Comparison of ENCODE assay signal across 17 cellular contexts in the genomic region with DNA sequence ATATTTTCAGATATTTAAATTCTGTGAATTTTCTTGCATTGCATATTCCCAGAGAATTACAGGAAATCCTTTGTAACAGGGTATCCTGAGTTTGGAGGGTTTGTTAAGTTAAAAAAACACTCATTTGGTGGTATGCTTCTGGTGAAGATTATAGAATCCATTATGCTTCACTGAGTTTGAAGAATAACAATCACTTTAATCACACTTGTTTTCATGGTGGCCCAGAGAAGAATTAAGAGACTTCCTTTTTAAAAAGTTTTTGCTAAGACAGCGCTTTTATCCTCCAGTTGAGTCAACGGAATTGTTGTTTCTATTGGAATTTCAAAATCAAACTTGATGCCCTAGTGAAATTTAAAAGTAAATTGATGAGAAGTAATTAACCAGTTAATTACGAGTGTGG.
"Had no signal": no experiment of that assay in that cellular context is flagged by ENCODE, and none has a peak within 500 bp of the region (broad histone marks: within the 10 kb centered on the region; RNA-seq: fewer than 3 reads in every experiment).

No MANE protein-coding gene starts in this region.

- H3K4me1 Mint-ChIP-seq: activated naive CD4-positive, alpha-beta T cell treated with anti-CD3 and anti-CD28 coated beads, Interleukin-2, amount 50 U/mL, for 24 hours; activated T-helper 17 cell treated with anti-CD3 and anti-CD28 coated beads, Interleukin-2, amount 50 U/mL, for 72 hours; naive thymus-derived CD4-positive, alpha-beta T cell had no signal

- H3K9me3 ChIP-seq: adrenal gland, neutrophil, tibial nerve had no signal

- H3K4me3 Mint-ChIP-seq: activated naive CD4-positive, alpha-beta T cell treated with anti-CD3 and anti-CD28 coated beads, Interleukin-2, amount 50 U/mL, for 24 hours; activated T-helper 17 cell treated with anti-CD3 and anti-CD28 coated beads, Interleukin-2, amount 50 U/mL, for 72 hours; naive thymus-derived CD4-positive, alpha-beta T cell had no signal

- H3K27ac ChIP-seq: adrenal gland, cardiac muscle cell, foreskin keratinocyte, neutrophil had no signal

- H3K27ac Mint-ChIP-seq: activated naive CD4-positive, alpha-beta T cell treated with anti-CD3 and anti-CD28 coated beads, Interleukin-2, amount 50 U/mL, for 24 hours; activated T-helper 17 cell treated with anti-CD3 and anti-CD28 coated beads, Interleukin-2, amount 50 U/mL, for 72 hours; naive thymus-derived CD4-positive, alpha-beta T cell had no signal

- H3K4me3 ChIP-seq: adrenal gland, cardiac muscle cell, lung, tibial nerve had no signal

- DNase-seq: activated CD4-positive, CD25-positive, alpha-beta regulatory T cell treated with anti-CD3 and anti-CD28 coated beads, Interleukin-2, amount 50 U/mL, for 72 hours; activated T-cell treated with anti-CD3 and anti-CD28 coated beads for 4 hours; adrenal gland; left cardiac atrium; naive thymus-derived CD4-positive, alpha-beta T cell; posterior cingulate gyrus; T-helper 1 cell; T1000 had no signal

- ATAC-seq: foreskin keratinocyte; left cardiac atrium; naive thymus-derived CD4-positive, alpha-beta T cell; sciatic nerve; SK-N-SH treated with all-trans-retinoic acid at 6 μM for 48 hours had no signal

- H3K36me3 Mint-ChIP-seq: activated naive CD4-positive, alpha-beta T cell treated with anti-CD3 and anti-CD28 coated beads, Interleukin-2, amount 50 U/mL, for 24 hours had no signal

- H3K9me3 Mint-ChIP-seq: activated naive CD4-positive, alpha-beta T cell treated with anti-CD3 and anti-CD28 coated beads, Interleukin-2, amount 50 U/mL, for 24 hours; activated T-helper 17 cell treated with anti-CD3 and anti-CD28 coated beads, Interleukin-2, amount 50 U/mL, for 72 hours; naive thymus-derived CD4-positive, alpha-beta T cell had no signal

- H3K36me3 ChIP-seq: adrenal gland, cardiac muscle cell, neutrophil, tibial nerve had no signal

- H3K4me1 ChIP-seq: adrenal gland, foreskin keratinocyte had no signal
